In genomic region chr12:53230971-53231858, GRCh38 we compare ENCODE assay signal across 6 cellular contexts. TPM values are rescaled to one million over a fixed set of nuclear protein-coding genes. Genes with fewer than 3 reads are reported as not detected.
DNase-seq lines count a peak whose midpoint lies in the region; FAIRE-seq and TF ChIP-seq lines count a peak whose summit lies in the region.

No MANE protein-coding gene starts in this region.

- H3K23me2 ChIP-seq in H1 (ENCODE audit: low read depth, low read length): peaks cover 11% of the 10 kb centered on the region; the same call in 1 of the 2 replicates

- H3K14ac ChIP-seq in H1 (ENCODE audit: insufficient read length): no peak overlapping the region

- in situ Hi-C loops in ACHN (cut with HindIII; ENCODE audit: low pct_ligation_motif_present, low pct_unique_long_range_greater_than_20kb, low sequenced_read_pairs): no loop called here

- FAIRE-seq in H1 (lab: Jason Lieb, UNC): no peak

- peak overlapping the region; percentile 45 for H4K91ac ChIP-seq in H1 (replicated peaks; ENCODE audit: insufficient read length, low read length)

- H4K8ac ChIP-seq in H1 (ENCODE audit: extremely low read depth, insufficient read depth, low read length): no peak overlapping the region

- peak overlapping the region; percentile 62; the same call in 1 of the 2 replicates for H2BK12ac ChIP-seq in H1 (ENCODE audit: low read depth, low read length)

- no peaks in the 10 kb centered on the region for H3K36me3 ChIP-seq in KOPT-K1 (ENCODE audit: insufficient read depth, low read length)
- no peaks in the 10 kb centered on the region; a peak in 1 of 8 replicates for H3K36me3 ChIP-seq in H1 (ENCODE audit: control insufficient read depth in 2 of 4, insufficient read depth in 4 of 4, low read length in 3 of 4)
- H3K36me3 ChIP-seq in sigmoid colon: peaks cover 0 to 8% (median 3%) of the 10 kb centered on the region in 4 donors

- POLR2A ChIA-PET in H1 (lab: Charles Lee; ENCODE audit: partially characterized antibody): interaction anchor here (0.6 to 12.4 kb wide), 7 partner anchors 9 to 170 kb away, joined by 3 to 151 read pairs (median 3); partner anchors contain the start of genes ESPL1 and PFDN5

- DNase-seq in H1 (ENCODE audit: low read depth in 1 of 2, low spot score in 2 of 2) (peak in 1 of 2 experiments; percentile 56), sigmoid colon (no peak), ACHN (no peak), NCI-H2081 treated with DMSO at 0.1 percent for 48 hours (lab: John Stamatoyannopoulos, UW) (no peak), NCI-H1436 (lab: John Stamatoyannopoulos, UW) (no peak)

- H3K4ac ChIP-seq in H1 (replicated peaks; ENCODE audit: insufficient read length, low read depth, low read length): peak overlapping the region; percentile 7

- peak overlapping the region; percentile 89 for H2BK120ac ChIP-seq in H1 (replicated peaks; ENCODE audit: low read depth, low read length)

- peak overlapping the region; percentile 50; the same call in 1 of the 2 replicates for H2BK15ac ChIP-seq in H1 (ENCODE audit: low read length)

- TF ChIP-seq POLR2A in H1 (IDR thresholded peaks at IDR 0.05; ENCODE audit: control extremely low read depth in 1 of 2, low read depth in 2 of 2, low read length in 2 of 2) (no peak), sigmoid colon (IDR thresholded peaks at IDR 0.05) (no peak)

- TF ChIP-seq RAD21 in H1 (IDR thresholded peaks at IDR 0.05 in 1 of 2, conservative IDR thresholded peaks at IDR 0.05 in 1 of 2; ENCODE audit: low read depth in 2 of 2, low read length in 2 of 2): no peak

- 13% methylated on average over 19 of the region's 19 CpGs; no CpG with 5 or more reads in 1 of the 2 experiments for WGBS in H1 (ENCODE audit: extremely low coverage in 1 of 2, insufficient coverage in 1 of 2, insufficient read length in 1 of 2, insufficient replicate concordance in 2 of 2, low coverage in 1 of 2, low lambda C conversion rate in 2 of 2, missing lambda C conversion rate in 1 of 2), 2 experiments
- WGBS in sigmoid colon, 2 donors: 35 to 61% methylated on average over 19 of the region's 19 CpGs

- peak overlapping the region; percentile 72 to 79 (median 76) for H3K4me3 ChIP-seq in H1 (ENCODE audit: extremely low read depth in 1 of 4, insufficient read depth in 2 of 4, low read depth in 3 of 4, low read length in 4 of 4)
- peak overlapping the region; percentile 61 to 80 (median 74) for H3K4me3 ChIP-seq in sigmoid colon

- TF ChIP-seq CTCF in H1 (IDR thresholded peaks at IDR 0.05; ENCODE audit: control extremely low read depth in 1 of 3, insufficient read depth in 1 of 3, low read depth in 1 of 3, low read length in 3 of 3): no peak
- TF ChIP-seq CTCF in sigmoid colon (IDR thresholded peaks at IDR 0.05): no peak

- TF ChIP-seq EP300 in H1 (IDR thresholded peaks at IDR 0.05; ENCODE audit: borderline replicate concordance in 1 of 2, low read depth in 2 of 2, low read length in 2 of 2): no peak
- no peak for TF ChIP-seq EP300 in sigmoid colon (IDR thresholded peaks at IDR 0.05)

- H3K27me3 ChIP-seq in H1 (replicated peaks in 1 of 4; ENCODE audit: control insufficient read depth in 3 of 4, extremely low read depth in 1 of 4, insufficient read depth in 3 of 4, low read length in 3 of 4) (no peaks in the 10 kb centered on the region), sigmoid colon (no peaks in the 10 kb centered on the region)

- H3K4me2 ChIP-seq in H1 (ENCODE audit: insufficient read depth in 1 of 2, low read depth in 2 of 2, low read length in 2 of 2): peak overlapping the region; percentile 92 to 96

- H3K79me2 ChIP-seq in H1 (ENCODE audit: control insufficient read depth in 1 of 2, insufficient read depth in 2 of 2, low read length in 2 of 2): peaks cover 0 to 13% of the 10 kb centered on the region in 2 experiments; a peak in 1 of 4 replicates

- H4K5ac ChIP-seq in H1 (ENCODE audit: insufficient read length, low read depth, low read length): peak overlapping the region; percentile 85

- no peak overlapping the region for H2AFZ ChIP-seq in H1 (ENCODE audit: low read length)

- H2BK20ac ChIP-seq in H1 (ENCODE audit: low read length): peak overlapping the region; percentile 4; the same call in 1 of the 2 replicates

- H3K4me1 ChIP-seq in H1 (replicated peaks in 1 of 4; ENCODE audit: control insufficient read depth in 3 of 4, insufficient read depth in 4 of 4, low read length in 3 of 4) (peaks cover 30 to 62% (median 43%) of the 10 kb centered on the region in 4 experiments), sigmoid colon (peaks cover 0 to 47% (median 38%) of the 10 kb centered on the region in 4 donors)

- peak overlapping the region; percentile 33 for H3K27ac ChIP-seq in KOPT-K1 (ENCODE audit: low read depth, low read length, poor library complexity, severe bottlenecking)
- no peak overlapping the region for H3K27ac ChIP-seq in H1 (ENCODE audit: low read depth, low read length)
- H3K27ac ChIP-seq in sigmoid colon: peak overlapping the region; percentile 81 to 92 (median 90)

- H3K9ac ChIP-seq in H1 (replicated peaks in 1 of 4; ENCODE audit: extremely low read depth in 1 of 4, low read depth in 3 of 4, low read length in 3 of 4): peak overlapping the region in 2 of 4 experiments; percentile 6 to 54; a peak in 4 of 7 replicates

- no peak overlapping the region for H3K23ac ChIP-seq in H1 (ENCODE audit: insufficient read length)

- H3K9me3 ChIP-seq in KOPT-K1 (ENCODE audit: insufficient read depth, low read length, poor library complexity, severe bottlenecking) (no peaks in the 10 kb centered on the region), H1 (ENCODE audit: insufficient read depth in 2 of 2, low read depth in 1 of 2, low read length in 1 of 2) (no peaks in the 10 kb centered on the region), sigmoid colon (no peaks in the 10 kb centered on the region)

- CTCF ChIA-PET in H1 (lab: Charles Lee; ENCODE audit: partially characterized antibody): interaction anchor here (0.9 to 23.5 kb wide), 5 partner anchors 10 to 52 kb away, joined by 3 to 535 read pairs (median 44); partner anchors contain the start of genes ESPL1 and ITGB7

- intact Hi-C loops in sigmoid colon (cut with DNase I): no loop called here

- H3K56ac ChIP-seq in H1 (replicated peaks; ENCODE audit: insufficient read length, low read depth, low read length): no peak overlapping the region

- no peaks in the 10 kb centered on the region for H3K79me1 ChIP-seq in H1 (ENCODE audit: low read depth, low read length)

- peak overlapping the region; percentile 97 for H3K18ac ChIP-seq in H1 (ENCODE audit: extremely low read depth, low read length)

- no peaks in the 10 kb centered on the region for H4K20me1 ChIP-seq in H1 (replicated peaks in 1 of 2; ENCODE audit: control insufficient read depth in 1 of 2, insufficient read depth in 2 of 2, low read length in 2 of 2)

- no peak overlapping the region for H2AK5ac ChIP-seq in H1 (ENCODE audit: low read depth, low read length)

- peak overlapping the region; percentile 41; the same call in 1 of the 2 replicates for H2BK5ac ChIP-seq in H1 (ENCODE audit: low read depth, low read length)

RNA-seq across cellular contexts. Expression of gene RARG, which starts 0.8 kb away (rescaled TPM):
- total RNA-seq in H1 (2021; fragmentation: NEBNext Ultra II Directional; extraction: Animal tissue kit (Norgen Biotek cat#: 25700)): 68.6 and 68.9 TPM in 2 replicates
- polyA plus RNA-seq in H1 (2011; rRNA removed) (68.6 and 84.2 TPM in 2 replicates), sigmoid colon (10 to 100 TPM in 1 of 3 donors, 1 to 10 TPM in 2; 3.2 to 10.3 (median 6.0) TPM)
- polyA plus RNA-seq in H1 (2011; cell fraction: cytosol; rRNA removed): 68.7 TPM
- 145 TPM for polyA plus RNA-seq in H1 (2011; cell fraction: nucleus; rRNA removed)
- polyA plus RNA-seq in H1 (2012, experiment 1 of 2): 66.2 to 80.8 TPM (median 70.6 TPM) in 4 replicates
- 66.9 TPM for polyA plus RNA-seq in H1 (2012, experiment 2 of 2)
- 37.2 TPM for polyA plus RNA-seq in H1 (2013, experiment 1 of 2)
- 34.6 TPM for polyA plus RNA-seq in H1 (2013, experiment 2 of 2)
- polyA minus RNA-seq in H1 (2011; rRNA and poly(A)+ RNA removed): 40.1 and 58.9 TPM in 2 replicates
- 38.5 TPM for polyA minus RNA-seq in H1 (2011; cell fraction: cytosol; rRNA and poly(A)+ RNA removed)
- polyA minus RNA-seq in H1 (2011; cell fraction: nucleus; rRNA and poly(A)+ RNA removed): 31.3 TPM
- 10 to 100 TPM in 3 of 4 donors, 1 to 10 TPM in 1; 9.9 to 17.2 (median 15.4) TPM for total RNA-seq in sigmoid colon

RNA-seq across cellular contexts. Expression of gene ITGB7, which starts 24.2 kb away (rescaled TPM):
- total RNA-seq in H1 (2021; fragmentation: NEBNext Ultra II Directional; extraction: Animal tissue kit (Norgen Biotek cat#: 25700)): 0.54 and 1.2 TPM in 2 replicates
- polyA plus RNA-seq in H1 (2011; rRNA removed) (0.25 and 0.35 TPM in 2 replicates), sigmoid colon (10 to 100 TPM in 2 of 3 donors, 1 to 10 TPM in 1; 3.6 to 19.9 (median 13.5) TPM)
- polyA plus RNA-seq in H1 (2011; cell fraction: cytosol; rRNA removed): 0.17 TPM
- polyA plus RNA-seq in H1 (2011; cell fraction: nucleus; rRNA removed): 2.2 TPM
- polyA plus RNA-seq in H1 (2012, experiment 1 of 2): 0.29 to 0.72 TPM (median 0.58 TPM) in 4 replicates
- polyA plus RNA-seq in H1 (2012, experiment 2 of 2): 0.22 TPM
- 0.45 TPM for polyA plus RNA-seq in H1 (2013, experiment 1 of 2)
- 0.40 TPM for polyA plus RNA-seq in H1 (2013, experiment 2 of 2)
- polyA minus RNA-seq in H1 (2011; rRNA and poly(A)+ RNA removed): 0.80 and 1.0 TPM in 2 replicates
- not detected for polyA minus RNA-seq in H1 (2011; cell fraction: cytosol; rRNA and poly(A)+ RNA removed)
- polyA minus RNA-seq in H1 (2011; cell fraction: nucleus; rRNA and poly(A)+ RNA removed): not detected
- total RNA-seq in sigmoid colon: 1 to 10 TPM in 3 of 4 donors, under 1 TPM in 1; 0.95 to 2.9 (median 1.3) TPM

RNA-seq across cellular contexts. Expression of gene ESPL1, which starts 36.9 kb away (rescaled TPM):
- 47.0 and 52.7 TPM in 2 replicates for total RNA-seq in H1 (2021; fragmentation: NEBNext Ultra II Directional; extraction: Animal tissue kit (Norgen Biotek cat#: 25700))
- polyA plus RNA-seq in H1 (2011; rRNA removed): 31.8 and 49.6 TPM in 2 replicates
- polyA plus RNA-seq in H1 (2011; cell fraction: cytosol; rRNA removed): 19.1 TPM
- polyA plus RNA-seq in H1 (2011; cell fraction: nucleus; rRNA removed): 85.9 TPM
- 26.9 to 39.1 TPM (median 30.7 TPM) in 4 replicates for polyA plus RNA-seq in H1 (2012, experiment 1 of 2)
- polyA plus RNA-seq in H1 (2012, experiment 2 of 2): 33.7 TPM
- polyA plus RNA-seq in H1 (2013, experiment 1 of 2): 21.7 TPM
- 15.1 TPM for polyA plus RNA-seq in H1 (2013, experiment 2 of 2)
- polyA minus RNA-seq in H1 (2011; rRNA and poly(A)+ RNA removed): 66.7 and 78.4 TPM in 2 replicates
- 20.3 TPM for polyA minus RNA-seq in H1 (2011; cell fraction: cytosol; rRNA and poly(A)+ RNA removed)
- polyA minus RNA-seq in H1 (2011; cell fraction: nucleus; rRNA and poly(A)+ RNA removed): 39.1 TPM
- total RNA-seq in sigmoid colon: 1 to 10 TPM in 1 of 4 donors, under 1 TPM in 3; under 0.01 to 1.9 (median 0.22) TPM
- 1 to 10 TPM; 4.2 to 7.6 (median 5.5) TPM for polyA plus RNA-seq in sigmoid colon

RNA-seq across cellular contexts. Expression of gene CSAD, which starts 50.5 kb away (rescaled TPM):
- 8.8 and 10.0 TPM in 2 replicates for total RNA-seq in H1 (2021; fragmentation: NEBNext Ultra II Directional; extraction: Animal tissue kit (Norgen Biotek cat#: 25700))
- 11.3 and 15.4 TPM in 2 replicates for polyA plus RNA-seq in H1 (2011; rRNA removed)
- polyA plus RNA-seq in H1 (2011; cell fraction: cytosol; rRNA removed): 18.1 TPM
- polyA plus RNA-seq in H1 (2011; cell fraction: nucleus; rRNA removed): 55.6 TPM
- 11.4 to 14.0 TPM (median 12.7 TPM) in 4 replicates for polyA plus RNA-seq in H1 (2012, experiment 1 of 2)
- polyA plus RNA-seq in H1 (2012, experiment 2 of 2): 5.2 TPM
- polyA plus RNA-seq in H1 (2013, experiment 1 of 2): 5.6 TPM
- 4.5 TPM for polyA plus RNA-seq in H1 (2013, experiment 2 of 2)
- 5.1 and 7.6 TPM in 2 replicates for polyA minus RNA-seq in H1 (2011; rRNA and poly(A)+ RNA removed)
- 6.6 TPM for polyA minus RNA-seq in H1 (2011; cell fraction: cytosol; rRNA and poly(A)+ RNA removed)
- polyA minus RNA-seq in H1 (2011; cell fraction: nucleus; rRNA and poly(A)+ RNA removed): 9.2 TPM
- total RNA-seq in sigmoid colon: 10 to 100 TPM; 18.6 to 51.0 (median 26.0) TPM
- polyA plus RNA-seq in sigmoid colon: 10 to 100 TPM in 1 of 3 donors, 1 to 10 TPM in 2; 1.2 to 25.8 (median 1.8) TPM

RNA-seq across cellular contexts. Expression of gene ZNF740, which starts 50.7 kb away (rescaled TPM):
- total RNA-seq in H1 (2021; fragmentation: NEBNext Ultra II Directional; extraction: Animal tissue kit (Norgen Biotek cat#: 25700)): 35.6 and 40.0 TPM in 2 replicates
- polyA plus RNA-seq in H1 (2011; rRNA removed) (7.6 and 8.2 TPM in 2 replicates), sigmoid colon (10 to 100 TPM in 1 of 3 donors, 1 to 10 TPM in 2; 2.3 to 12.0 (median 2.4) TPM)
- 11.3 TPM for polyA plus RNA-seq in H1 (2011; cell fraction: cytosol; rRNA removed)
- polyA plus RNA-seq in H1 (2011; cell fraction: nucleus; rRNA removed): 19.1 TPM
- 12.5 to 15.6 TPM (median 15.4 TPM) in 4 replicates for polyA plus RNA-seq in H1 (2012, experiment 1 of 2)
- polyA plus RNA-seq in H1 (2012, experiment 2 of 2): 3.9 TPM
- polyA plus RNA-seq in H1 (2013, experiment 1 of 2): 7.8 TPM
- 7.2 TPM for polyA plus RNA-seq in H1 (2013, experiment 2 of 2)
- polyA minus RNA-seq in H1 (2011; rRNA and poly(A)+ RNA removed): 20.4 and 28.1 TPM in 2 replicates
- 7.6 TPM for polyA minus RNA-seq in H1 (2011; cell fraction: cytosol; rRNA and poly(A)+ RNA removed)
- 43.3 TPM for polyA minus RNA-seq in H1 (2011; cell fraction: nucleus; rRNA and poly(A)+ RNA removed)
- 10 to 100 TPM; 10.3 to 16.6 (median 15.8) TPM for total RNA-seq in sigmoid colon

Comparison
In these comparisons a context has a peak if more than half of its experiments do, and no peak if none do; other contexts are left out.
1. RNA of gene ESPL1, which starts 36.9 kb away (total RNA-seq): 47.0 to 52.7 TPM in H1; under 0.01 to 1.9 TPM in sigmoid colon; every median in the first group is over 10 times any median in the second.